Comparison of ENCODE assay signal across 1 cellular context in the genomic region with DNA sequence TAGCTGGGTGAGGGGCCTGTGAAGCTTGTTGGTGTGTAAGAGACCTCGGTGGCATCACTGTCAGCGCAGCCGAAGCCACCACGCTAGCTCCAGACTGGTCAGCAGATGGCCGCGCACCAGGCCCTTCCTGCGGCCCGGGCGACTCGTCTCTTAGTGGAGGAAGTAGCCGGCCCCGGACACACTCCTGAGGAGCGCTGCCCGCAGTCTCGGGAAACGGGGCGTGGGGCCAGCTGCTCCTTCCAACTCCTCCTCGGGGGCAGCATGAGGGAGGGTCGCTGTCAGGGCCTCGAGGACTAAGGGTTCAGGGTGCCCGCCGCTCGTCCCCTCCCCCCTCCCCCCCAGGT.
TF ChIP-seq lines count a peak whose summit lies in the region.

No MANE protein-coding gene starts in this region.

TF ChIP-seq in K562, 482 proteins besides CTCF, POLR2A, EP300 and RAD21 (continued from another document and continues in another):
- TF ChIP-seq FOXP1 (CRISPR knock-in tag; IDR thresholded peaks at IDR 0.05) (no peak), BACH1 (tag; IDR thresholded peaks at IDR 0.05) (no peak), MEF2A (IDR thresholded peaks at IDR 0.05; ENCODE audit: control insufficient read depth, low read depth, low read length) (no peak), ZBTB34 (CRISPR knock-in tag; IDR thresholded peaks at IDR 0.05) (no peak), CEBPZ (IDR thresholded peaks at IDR 0.05; ENCODE audit: borderline replicate concordance, low read depth, low read length) (no peak), ILF3 (IDR thresholded peaks at IDR 0.05; ENCODE audit: borderline replicate concordance) (no peak), PHF20 (IDR thresholded peaks at IDR 0.05; ENCODE audit: partially characterized antibody) (no peak), SIRT6 (IDR thresholded peaks at IDR 0.05; ENCODE audit: low read depth, low read length) (no peak), PATZ1 (CRISPR knock-in tag; IDR thresholded peaks at IDR 0.05; ENCODE audit: borderline replicate concordance) (no peak), EHMT2 (IDR thresholded peaks at IDR 0.05) (no peak), RBM17 (IDR thresholded peaks at IDR 0.05; ENCODE audit: borderline replicate concordance, low read depth, low read length) (no peak), HDGF (IDR thresholded peaks at IDR 0.05) (no peak), ZNF778 (CRISPR knock-in tag; IDR thresholded peaks at IDR 0.05) (no peak), TRIM28 (IDR thresholded peaks at IDR 0.05) (no peak), ZNF668 (CRISPR knock-in tag; IDR thresholded peaks at IDR 0.05) (no peak), XRCC3 (IDR thresholded peaks at IDR 0.05) (no peak), MEIS2 (IDR thresholded peaks at IDR 0.05; ENCODE audit: partially characterized antibody) (no peak), BRD9 (IDR thresholded peaks at IDR 0.05; ENCODE audit: low read depth, partially characterized antibody) (no peak), SETDB1 (IDR thresholded peaks at IDR 0.05; ENCODE audit: low read length) (no peak), CEBPB (tag; IDR thresholded peaks at IDR 0.05) (no peak), RBM34 (IDR thresholded peaks at IDR 0.05; ENCODE audit: borderline replicate concordance, insufficient read depth, low read length) (no peak), ZKSCAN8 (CRISPR knock-in tag; IDR thresholded peaks at IDR 0.05) (no peak), ZFPM2 (CRISPR knock-in tag; IDR thresholded peaks at IDR 0.05) (no peak), DPF2 (IDR thresholded peaks at IDR 0.05) (no peak), TARDBP (IDR thresholded peaks at IDR 0.05) (no peak), LEF1 (IDR thresholded peaks at IDR 0.05) (no peak), SIN3A (IDR thresholded peaks at IDR 0.05; ENCODE audit: borderline replicate concordance in 2 of 2, control insufficient read depth in 1 of 2, low read depth in 2 of 2, low read length in 2 of 2) (peak in 1 of 2 experiments; percentile 33; a peak in 1 of 4 replicates), ATF6 (CRISPR knock-in tag; IDR thresholded peaks at IDR 0.05) (no peak), BRCA1 (IDR thresholded peaks at IDR 0.05) (no peak), BRCA1 (CRISPR knock-in tag; IDR thresholded peaks at IDR 0.05) (0 out of 2 replicates have a peak, but pooled peaks have one; percentile 61), ERF (CRISPR knock-in tag; IDR thresholded peaks at IDR 0.05) (no peak)
- TF ChIP-seq, protein P1, sequence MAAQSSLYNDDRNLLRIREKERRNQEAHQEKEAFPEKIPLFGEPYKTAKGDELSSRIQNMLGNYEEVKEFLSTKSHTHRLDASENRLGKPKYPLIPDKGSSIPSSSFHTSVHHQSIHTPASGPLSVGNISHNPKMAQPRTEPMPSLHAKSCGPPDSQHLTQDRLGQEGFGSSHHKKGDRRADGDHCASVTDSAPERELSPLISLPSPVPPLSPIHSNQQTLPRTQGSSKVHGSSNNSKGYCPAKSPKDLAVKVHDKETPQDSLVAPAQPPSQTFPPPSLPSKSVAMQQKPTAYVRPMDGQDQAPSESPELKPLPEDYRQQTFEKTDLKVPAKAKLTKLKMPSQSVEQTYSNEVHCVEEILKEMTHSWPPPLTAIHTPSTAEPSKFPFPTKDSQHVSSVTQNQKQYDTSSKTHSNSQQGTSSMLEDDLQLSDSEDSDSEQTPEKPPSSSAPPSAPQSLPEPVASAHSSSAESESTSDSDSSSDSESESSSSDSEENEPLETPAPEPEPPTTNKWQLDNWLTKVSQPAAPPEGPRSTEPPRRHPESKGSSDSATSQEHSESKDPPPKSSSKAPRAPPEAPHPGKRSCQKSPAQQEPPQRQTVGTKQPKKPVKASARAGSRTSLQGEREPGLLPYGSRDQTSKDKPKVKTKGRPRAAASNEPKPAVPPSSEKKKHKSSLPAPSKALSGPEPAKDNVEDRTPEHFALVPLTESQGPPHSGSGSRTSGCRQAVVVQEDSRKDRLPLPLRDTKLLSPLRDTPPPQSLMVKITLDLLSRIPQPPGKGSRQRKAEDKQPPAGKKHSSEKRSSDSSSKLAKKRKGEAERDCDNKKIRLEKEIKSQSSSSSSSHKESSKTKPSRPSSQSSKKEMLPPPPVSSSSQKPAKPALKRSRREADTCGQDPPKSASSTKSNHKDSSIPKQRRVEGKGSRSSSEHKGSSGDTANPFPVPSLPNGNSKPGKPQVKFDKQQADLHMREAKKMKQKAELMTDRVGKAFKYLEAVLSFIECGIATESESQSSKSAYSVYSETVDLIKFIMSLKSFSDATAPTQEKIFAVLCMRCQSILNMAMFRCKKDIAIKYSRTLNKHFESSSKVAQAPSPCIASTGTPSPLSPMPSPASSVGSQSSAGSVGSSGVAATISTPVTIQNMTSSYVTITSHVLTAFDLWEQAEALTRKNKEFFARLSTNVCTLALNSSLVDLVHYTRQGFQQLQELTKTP (IDR thresholded peaks at IDR 0.05; ENCODE audit: low read depth in 1 of 2, partially characterized antibody in 2 of 2), result no peak
- TF ChIP-seq, protein P2, sequence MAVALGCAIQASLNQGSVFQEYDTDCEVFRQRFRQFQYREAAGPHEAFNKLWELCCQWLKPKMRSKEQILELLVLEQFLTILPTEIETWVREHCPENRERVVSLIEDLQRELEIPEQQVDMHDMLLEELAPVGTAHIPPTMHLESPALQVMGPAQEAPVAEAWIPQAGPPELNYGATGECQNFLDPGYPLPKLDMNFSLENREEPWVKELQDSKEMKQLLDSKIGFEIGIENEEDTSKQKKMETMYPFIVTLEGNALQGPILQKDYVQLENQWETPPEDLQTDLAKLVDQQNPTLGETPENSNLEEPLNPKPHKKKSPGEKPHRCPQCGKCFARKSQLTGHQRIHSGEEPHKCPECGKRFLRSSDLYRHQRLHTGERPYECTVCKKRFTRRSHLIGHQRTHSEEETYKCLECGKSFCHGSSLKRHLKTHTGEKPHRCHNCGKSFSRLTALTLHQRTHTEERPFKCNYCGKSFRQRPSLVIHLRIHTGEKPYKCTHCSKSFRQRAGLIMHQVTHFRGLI (CRISPR knock-in tag; IDR thresholded peaks at IDR 0.05), result no peak
- TF ChIP-seq, protein P3, sequence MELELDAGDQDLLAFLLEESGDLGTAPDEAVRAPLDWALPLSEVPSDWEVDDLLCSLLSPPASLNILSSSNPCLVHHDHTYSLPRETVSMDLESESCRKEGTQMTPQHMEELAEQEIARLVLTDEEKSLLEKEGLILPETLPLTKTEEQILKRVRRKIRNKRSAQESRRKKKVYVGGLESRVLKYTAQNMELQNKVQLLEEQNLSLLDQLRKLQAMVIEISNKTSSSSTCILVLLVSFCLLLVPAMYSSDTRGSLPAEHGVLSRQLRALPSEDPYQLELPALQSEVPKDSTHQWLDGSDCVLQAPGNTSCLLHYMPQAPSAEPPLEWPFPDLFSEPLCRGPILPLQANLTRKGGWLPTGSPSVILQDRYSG (tag; conservative IDR thresholded peaks at IDR 0.05; ENCODE audit: low read depth), result no peak
- TF ChIP-seq, protein P4, sequence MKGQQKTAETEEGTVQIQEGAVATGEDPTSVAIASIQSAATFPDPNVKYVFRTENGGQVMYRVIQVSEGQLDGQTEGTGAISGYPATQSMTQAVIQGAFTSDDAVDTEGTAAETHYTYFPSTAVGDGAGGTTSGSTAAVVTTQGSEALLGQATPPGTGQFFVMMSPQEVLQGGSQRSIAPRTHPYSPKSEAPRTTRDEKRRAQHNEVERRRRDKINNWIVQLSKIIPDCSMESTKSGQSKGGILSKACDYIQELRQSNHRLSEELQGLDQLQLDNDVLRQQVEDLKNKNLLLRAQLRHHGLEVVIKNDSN (CRISPR knock-in tag; IDR thresholded peaks at IDR 0.05), result no peak
- TF ChIP-seq, protein P5, sequence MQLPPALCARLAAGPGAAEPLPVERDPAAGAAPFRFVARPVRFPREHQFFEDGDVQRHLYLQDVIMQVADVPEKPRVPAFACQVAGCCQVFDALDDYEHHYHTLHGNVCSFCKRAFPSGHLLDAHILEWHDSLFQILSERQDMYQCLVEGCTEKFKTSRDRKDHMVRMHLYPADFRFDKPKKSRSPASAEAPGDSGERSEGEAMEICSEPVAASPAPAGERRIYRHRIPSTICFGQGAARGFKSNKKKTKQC (CRISPR knock-in tag; IDR thresholded peaks at IDR 0.05), result 0 out of 2 replicates have a peak, but pooled peaks have one; percentile 2
- TF ChIP-seq, protein P6, sequence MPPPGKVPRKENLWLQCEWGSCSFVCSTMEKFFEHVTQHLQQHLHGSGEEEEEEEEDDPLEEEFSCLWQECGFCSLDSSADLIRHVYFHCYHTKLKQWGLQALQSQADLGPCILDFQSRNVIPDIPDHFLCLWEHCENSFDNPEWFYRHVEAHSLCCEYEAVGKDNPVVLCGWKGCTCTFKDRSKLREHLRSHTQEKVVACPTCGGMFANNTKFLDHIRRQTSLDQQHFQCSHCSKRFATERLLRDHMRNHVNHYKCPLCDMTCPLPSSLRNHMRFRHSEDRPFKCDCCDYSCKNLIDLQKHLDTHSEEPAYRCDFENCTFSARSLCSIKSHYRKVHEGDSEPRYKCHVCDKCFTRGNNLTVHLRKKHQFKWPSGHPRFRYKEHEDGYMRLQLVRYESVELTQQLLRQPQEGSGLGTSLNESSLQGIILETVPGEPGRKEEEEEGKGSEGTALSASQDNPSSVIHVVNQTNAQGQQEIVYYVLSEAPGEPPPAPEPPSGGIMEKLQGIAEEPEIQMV (tag; conservative IDR thresholded peaks at IDR 0.05; ENCODE audit: low read depth), result no peak
- TF ChIP-seq, protein P7, sequence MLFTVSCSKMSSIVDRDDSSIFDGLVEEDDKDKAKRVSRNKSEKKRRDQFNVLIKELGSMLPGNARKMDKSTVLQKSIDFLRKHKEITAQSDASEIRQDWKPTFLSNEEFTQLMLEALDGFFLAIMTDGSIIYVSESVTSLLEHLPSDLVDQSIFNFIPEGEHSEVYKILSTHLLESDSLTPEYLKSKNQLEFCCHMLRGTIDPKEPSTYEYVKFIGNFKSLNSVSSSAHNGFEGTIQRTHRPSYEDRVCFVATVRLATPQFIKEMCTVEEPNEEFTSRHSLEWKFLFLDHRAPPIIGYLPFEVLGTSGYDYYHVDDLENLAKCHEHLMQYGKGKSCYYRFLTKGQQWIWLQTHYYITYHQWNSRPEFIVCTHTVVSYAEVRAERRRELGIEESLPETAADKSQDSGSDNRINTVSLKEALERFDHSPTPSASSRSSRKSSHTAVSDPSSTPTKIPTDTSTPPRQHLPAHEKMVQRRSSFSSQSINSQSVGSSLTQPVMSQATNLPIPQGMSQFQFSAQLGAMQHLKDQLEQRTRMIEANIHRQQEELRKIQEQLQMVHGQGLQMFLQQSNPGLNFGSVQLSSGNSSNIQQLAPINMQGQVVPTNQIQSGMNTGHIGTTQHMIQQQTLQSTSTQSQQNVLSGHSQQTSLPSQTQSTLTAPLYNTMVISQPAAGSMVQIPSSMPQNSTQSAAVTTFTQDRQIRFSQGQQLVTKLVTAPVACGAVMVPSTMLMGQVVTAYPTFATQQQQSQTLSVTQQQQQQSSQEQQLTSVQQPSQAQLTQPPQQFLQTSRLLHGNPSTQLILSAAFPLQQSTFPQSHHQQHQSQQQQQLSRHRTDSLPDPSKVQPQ (CRISPR knock-in tag; IDR thresholded peaks at IDR 0.05; ENCODE audit: borderline replicate concordance), result no peak
